ENCODE assay signal across 1 cellular context in genomic region chr11:45848654-45849081, GRCh38.
TF ChIP-seq lines count a peak whose summit lies in the region.

No MANE protein-coding gene starts in this region.

TF ChIP-seq in HepG2, 621 proteins besides CTCF, POLR2A, EP300 and RAD21 (continues in another document):
- TF ChIP-seq TBX2 (CRISPR knock-in tag; IDR thresholded peaks at IDR 0.05; ENCODE audit: borderline replicate concordance) (no peak), ZNF883 (CRISPR knock-in tag; IDR thresholded peaks at IDR 0.05; ENCODE audit: not compliant biosample characterization) (no peak), NRL (CRISPR knock-in tag; IDR thresholded peaks at IDR 0.05; ENCODE audit: borderline replicate concordance) (no peak), ZNF10 (CRISPR knock-in tag; IDR thresholded peaks at IDR 0.05; ENCODE audit: borderline replicate concordance, low read depth) (no peak), ZNF430 (CRISPR knock-in tag; IDR thresholded peaks at IDR 0.05) (peak; percentile 36; the same call in 1 of the 2 replicates), CC2D1A (CRISPR knock-in tag; IDR thresholded peaks at IDR 0.05) (no peak), ZNF256 (CRISPR knock-in tag; conservative IDR thresholded peaks at IDR 0.05) (no peak), PTBP1 (IDR thresholded peaks at IDR 0.05; ENCODE audit: low read depth, low read length, poor library complexity, severe bottlenecking) (no peak), ZNF605 (CRISPR knock-in tag; IDR thresholded peaks at IDR 0.05) (0 out of 2 replicates have a peak, but pooled peaks have one; percentile 33), GABPA (IDR thresholded peaks at IDR 0.05; ENCODE audit: low read depth, low read length) (no peak), GABPA (CRISPR knock-in tag; IDR thresholded peaks at IDR 0.05; ENCODE audit: low read depth) (no peak), ZNF678 (CRISPR knock-in tag; IDR thresholded peaks at IDR 0.05) (no peak), ZC3H13 (CRISPR knock-in tag; IDR thresholded peaks at IDR 0.05) (no peak), ZNF570 (CRISPR knock-in tag; IDR thresholded peaks at IDR 0.05; ENCODE audit: borderline replicate concordance) (no peak), DNMT1 (CRISPR knock-in tag; IDR thresholded peaks at IDR 0.05) (no peak), ZKSCAN8 (CRISPR knock-in tag; IDR thresholded peaks at IDR 0.05; ENCODE audit: borderline replicate concordance) (peak; percentile 23; the same call in 1 of the 2 replicates), ASH2L (IDR thresholded peaks at IDR 0.05; ENCODE audit: insufficient read length, low read depth, low read length) (peak; percentile 27), SMYD3 (CRISPR knock-in tag; IDR thresholded peaks at IDR 0.05) (no peak), ZNF33B (CRISPR knock-in tag; IDR thresholded peaks at IDR 0.05) (no peak; the same call in 1 of the 2 replicates), ZSCAN25 (CRISPR knock-in tag; IDR thresholded peaks at IDR 0.05) (no peak), PRDM15 (CRISPR knock-in tag; IDR thresholded peaks at IDR 0.05) (no peak), MAFG (CRISPR knock-in tag; IDR thresholded peaks at IDR 0.05) (no peak), JUN (CRISPR knock-in tag; IDR thresholded peaks at IDR 0.05) (no peak), DRAP1 (CRISPR knock-in tag; IDR thresholded peaks at IDR 0.05) (no peak), ZNF382 (CRISPR knock-in tag; IDR thresholded peaks at IDR 0.05; ENCODE audit: borderline replicate concordance) (no peak), KAT2B (IDR thresholded peaks at IDR 0.05; ENCODE audit: borderline replicate concordance, low read depth, low read length) (no peak), ATF6 (CRISPR knock-in tag; conservative IDR thresholded peaks at IDR 0.05) (no peak), FOXK2 (IDR thresholded peaks at IDR 0.05) (no peak), IRF1 (CRISPR knock-in tag; IDR thresholded peaks at IDR 0.05; ENCODE audit: low read depth) (no peak), ARNT (IDR thresholded peaks at IDR 0.05) (no peak), SMC3 (IDR thresholded peaks at IDR 0.05; ENCODE audit: low read length) (no peak), POGK (CRISPR knock-in tag; conservative IDR thresholded peaks at IDR 0.05) (no peak), U2AF2 (IDR thresholded peaks at IDR 0.05; ENCODE audit: low read depth, low read length) (no peak), PITX1 (CRISPR knock-in tag; IDR thresholded peaks at IDR 0.05) (no peak), TBL1XR1 (IDR thresholded peaks at IDR 0.05; ENCODE audit: borderline replicate concordance, low read length, partially characterized antibody) (no peak), NR2C2 (CRISPR knock-in tag; IDR thresholded peaks at IDR 0.05; ENCODE audit: borderline replicate concordance) (peak; percentile 20; the same call in 1 of the 2 replicates), REXO4 (CRISPR knock-in tag; IDR thresholded peaks at IDR 0.05; ENCODE audit: borderline replicate concordance) (no peak), MBNL3 (CRISPR knock-in tag; conservative IDR thresholded peaks at IDR 0.05) (no peak)
- TF ChIP-seq, protein P1, sequence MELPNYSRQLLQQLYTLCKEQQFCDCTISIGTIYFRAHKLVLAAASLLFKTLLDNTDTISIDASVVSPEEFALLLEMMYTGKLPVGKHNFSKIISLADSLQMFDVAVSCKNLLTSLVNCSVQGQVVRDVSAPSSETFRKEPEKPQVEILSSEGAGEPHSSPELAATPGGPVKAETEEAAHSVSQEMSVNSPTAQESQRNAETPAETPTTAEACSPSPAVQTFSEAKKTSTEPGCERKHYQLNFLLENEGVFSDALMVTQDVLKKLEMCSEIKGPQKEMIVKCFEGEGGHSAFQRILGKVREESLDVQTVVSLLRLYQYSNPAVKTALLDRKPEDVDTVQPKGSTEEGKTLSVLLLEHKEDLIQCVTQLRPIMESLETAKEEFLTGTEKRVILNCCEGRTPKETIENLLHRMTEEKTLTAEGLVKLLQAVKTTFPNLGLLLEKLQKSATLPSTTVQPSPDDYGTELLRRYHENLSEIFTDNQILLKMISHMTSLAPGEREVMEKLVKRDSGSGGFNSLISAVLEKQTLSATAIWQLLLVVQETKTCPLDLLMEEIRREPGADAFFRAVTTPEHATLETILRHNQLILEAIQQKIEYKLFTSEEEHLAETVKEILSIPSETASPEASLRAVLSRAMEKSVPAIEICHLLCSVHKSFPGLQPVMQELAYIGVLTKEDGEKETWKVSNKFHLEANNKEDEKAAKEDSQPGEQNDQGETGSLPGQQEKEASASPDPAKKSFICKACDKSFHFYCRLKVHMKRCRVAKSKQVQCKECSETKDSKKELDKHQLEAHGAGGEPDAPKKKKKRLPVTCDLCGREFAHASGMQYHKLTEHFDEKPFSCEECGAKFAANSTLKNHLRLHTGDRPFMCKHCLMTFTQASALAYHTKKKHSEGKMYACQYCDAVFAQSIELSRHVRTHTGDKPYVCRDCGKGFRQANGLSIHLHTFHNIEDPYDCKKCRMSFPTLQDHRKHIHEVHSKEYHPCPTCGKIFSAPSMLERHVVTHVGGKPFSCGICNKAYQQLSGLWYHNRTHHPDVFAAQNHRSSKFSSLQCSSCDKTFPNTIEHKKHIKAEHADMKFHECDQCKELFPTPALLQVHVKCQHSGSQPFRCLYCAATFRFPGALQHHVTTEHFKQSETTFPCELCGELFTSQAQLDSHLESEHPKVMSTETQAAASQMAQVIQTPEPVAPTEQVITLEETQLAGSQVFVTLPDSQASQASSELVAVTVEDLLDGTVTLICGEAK (IDR thresholded peaks at IDR 0.05): no peak
- TF ChIP-seq, protein P1 (CRISPR knock-in tag; IDR thresholded peaks at IDR 0.05): no peak
- TF ChIP-seq, protein P2, sequence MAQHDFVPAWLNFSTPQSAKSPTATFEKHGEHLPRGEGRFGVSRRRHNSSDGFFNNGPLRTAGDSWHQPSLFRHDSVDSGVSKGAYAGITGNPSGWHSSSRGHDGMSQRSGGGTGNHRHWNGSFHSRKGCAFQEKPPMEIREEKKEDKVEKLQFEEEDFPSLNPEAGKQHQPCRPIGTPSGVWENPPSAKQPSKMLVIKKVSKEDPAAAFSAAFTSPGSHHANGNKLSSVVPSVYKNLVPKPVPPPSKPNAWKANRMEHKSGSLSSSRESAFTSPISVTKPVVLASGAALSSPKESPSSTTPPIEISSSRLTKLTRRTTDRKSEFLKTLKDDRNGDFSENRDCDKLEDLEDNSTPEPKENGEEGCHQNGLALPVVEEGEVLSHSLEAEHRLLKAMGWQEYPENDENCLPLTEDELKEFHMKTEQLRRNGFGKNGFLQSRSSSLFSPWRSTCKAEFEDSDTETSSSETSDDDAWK (CRISPR knock-in tag; IDR thresholded peaks at IDR 0.05): no peak
- TF ChIP-seq, protein P3, sequence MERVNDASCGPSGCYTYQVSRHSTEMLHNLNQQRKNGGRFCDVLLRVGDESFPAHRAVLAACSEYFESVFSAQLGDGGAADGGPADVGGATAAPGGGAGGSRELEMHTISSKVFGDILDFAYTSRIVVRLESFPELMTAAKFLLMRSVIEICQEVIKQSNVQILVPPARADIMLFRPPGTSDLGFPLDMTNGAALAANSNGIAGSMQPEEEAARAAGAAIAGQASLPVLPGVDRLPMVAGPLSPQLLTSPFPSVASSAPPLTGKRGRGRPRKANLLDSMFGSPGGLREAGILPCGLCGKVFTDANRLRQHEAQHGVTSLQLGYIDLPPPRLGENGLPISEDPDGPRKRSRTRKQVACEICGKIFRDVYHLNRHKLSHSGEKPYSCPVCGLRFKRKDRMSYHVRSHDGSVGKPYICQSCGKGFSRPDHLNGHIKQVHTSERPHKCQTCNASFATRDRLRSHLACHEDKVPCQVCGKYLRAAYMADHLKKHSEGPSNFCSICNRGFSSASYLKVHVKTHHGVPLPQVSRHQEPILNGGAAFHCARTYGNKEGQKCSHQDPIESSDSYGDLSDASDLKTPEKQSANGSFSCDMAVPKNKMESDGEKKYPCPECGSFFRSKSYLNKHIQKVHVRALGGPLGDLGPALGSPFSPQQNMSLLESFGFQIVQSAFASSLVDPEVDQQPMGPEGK (CRISPR knock-in tag; IDR thresholded peaks at IDR 0.05): no peak
